Comparison of ENCODE assay signal across 16 cellular contexts in the genomic region with DNA sequence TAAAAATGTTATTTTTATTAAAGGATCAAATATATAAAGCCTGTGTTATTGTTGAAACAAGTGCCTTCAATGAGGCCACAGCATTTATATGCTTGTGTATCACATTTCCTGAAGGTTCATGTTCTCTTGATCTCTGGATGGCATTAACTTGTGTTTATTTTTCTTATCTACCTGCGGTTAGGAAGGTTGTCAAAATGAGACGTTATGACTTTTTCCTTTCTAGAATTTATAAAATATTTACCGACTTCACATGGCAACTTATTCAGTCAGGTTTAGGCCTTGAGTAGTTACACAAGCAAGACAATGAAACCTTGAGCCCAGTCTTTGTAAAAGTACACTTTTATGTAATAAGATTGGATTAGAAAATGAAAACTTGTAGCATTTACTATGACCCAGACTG.
"Had no signal": no experiment of that assay in that cellular context is flagged by ENCODE, and none has a peak within 500 bp of the region (broad histone marks: within the 10 kb centered on the region; RNA-seq: fewer than 3 reads in every experiment).

No MANE protein-coding gene starts in this region.

- H3K27me3 ChIP-seq: colonic mucosa, foreskin keratinocyte, ovary, right lobe of liver, tibial artery, upper lobe of left lung, vagina had no signal

- H3K4me3 ChIP-seq: colonic mucosa, ovary, psoas muscle, right lobe of liver, tibial artery, upper lobe of left lung, vagina had no signal

- H3K4me1 ChIP-seq: colonic mucosa, foreskin keratinocyte, psoas muscle, right lobe of liver, tibial artery, upper lobe of left lung, vagina had no signal

- H3K36me3 ChIP-seq: colonic mucosa, ovary, right lobe of liver, tibial artery, upper lobe of left lung, vagina had no signal

- ATAC-seq: foreskin keratinocyte; naive thymus-derived CD8-positive, alpha-beta T cell; psoas muscle; right lobe of liver; stimulated activated memory B cell treated with anti-CD40 and anti-IgM and Interleukin-4, amounts not matched to agents 10 μg/mL and 1 μg/mL and 100 μg/mL, for 72 hours had no signal

- H3K27ac ChIP-seq: colonic mucosa, foreskin keratinocyte, ovary, psoas muscle, right lobe of liver, tibial artery, upper lobe of left lung, vagina had no signal

- H3K9me3 ChIP-seq: colonic mucosa, ovary, psoas muscle, right lobe of liver, tibial artery, upper lobe of left lung, vagina had no signal

- DNase-seq: colonic mucosa; dermis blood vessel endothelial cell; erythroblast; foreskin keratinocyte; mammary epithelial cell; naive thymus-derived CD8-positive, alpha-beta T cell; nucleus accumbens; ovary; psoas muscle; retina; right lobe of liver; stimulated activated CD4-positive, alpha-beta T cell treated with anti-CD3 and anti-CD28 coated beads, Interleukin-4, amount 100 ng/mL, for 1 hour; tibial artery; upper lobe of left lung had no signal
